ENCODE assay signal across 6 cellular contexts in the genomic region with DNA sequence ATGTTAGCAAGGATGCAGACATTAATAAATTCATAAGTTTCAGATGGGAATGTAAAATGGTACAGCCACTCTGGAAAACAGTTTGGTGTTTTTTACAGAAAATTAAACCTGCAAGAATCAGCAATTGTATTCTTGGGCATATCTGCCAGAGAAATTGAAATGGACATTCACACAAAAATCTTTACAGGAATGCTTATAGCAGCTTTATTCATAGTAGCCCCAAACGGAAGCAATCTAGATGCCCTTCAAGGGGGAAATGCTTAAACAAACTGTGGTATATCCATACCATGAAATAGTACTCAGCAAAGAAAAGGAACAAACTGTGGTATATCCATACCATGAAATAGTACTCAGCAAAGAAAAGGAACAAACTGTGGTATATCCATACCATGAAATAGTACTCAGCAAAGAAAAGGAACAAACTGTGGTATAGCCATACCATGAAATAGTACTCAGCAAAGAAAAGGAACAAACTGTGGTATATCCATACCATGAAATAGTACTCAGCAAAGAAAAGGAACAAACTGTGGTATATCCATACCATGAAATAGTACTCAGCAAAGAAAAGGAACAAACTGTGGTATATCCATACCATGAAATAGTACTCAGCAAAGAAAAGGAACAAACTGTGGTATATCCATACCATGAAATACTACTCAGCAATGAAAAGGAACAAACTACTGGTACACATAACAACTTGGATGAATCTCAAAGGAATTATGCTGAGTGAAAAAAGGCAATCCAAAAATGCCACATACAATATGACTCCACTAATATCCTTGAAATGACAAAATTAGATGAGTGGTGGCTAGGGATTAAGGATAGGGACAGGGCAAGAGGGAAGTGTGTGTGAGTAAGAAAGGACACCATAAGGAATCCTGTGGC.
DNase-seq lines count a peak whose midpoint lies in the region; ATAC-seq, FAIRE-seq and TF ChIP-seq lines count a peak whose summit lies in the region.
"Not testable (repeated sequence)": the region's sequence is repeated elsewhere in the genome, so short reads cannot be mapped to it uniquely, and the experiment has no call there.

No MANE protein-coding gene starts in this region.

- POLR2A ChIA-PET in HEK293 (lab: Yijun Ruan, JAX); HepG2 (lab: Yijun Ruan, JAX): not testable (repeated sequence)
- POLR2A ChIA-PET in GM12878 (lab: Charles Lee) (interaction anchor here (2.6 kb wide), 1 partner anchor 8 kb away, joined by 11 read pairs; no protein-coding TSS in a partner anchor), H1 (lab: Charles Lee; ENCODE audit: partially characterized antibody) (interaction anchor here (1.6 kb wide), 1 partner anchor 33 kb away, joined by 4 read pairs; no protein-coding TSS in a partner anchor)

- H4K91ac ChIP-seq in H1 (replicated peaks; ENCODE audit: insufficient read length, low read length) = not testable (repeated sequence)

- not testable (repeated sequence) for H4K8ac ChIP-seq in H1 (ENCODE audit: extremely low read depth, insufficient read depth, low read length)

- not testable (repeated sequence) for H2BK5ac ChIP-seq in H1 (ENCODE audit: low read depth, low read length)

- intact Hi-C loops in GM12878 (cut with micrococcal nuclease; ENCODE audit: unreplicated experiment); HepG2 (cut with micrococcal nuclease; ENCODE audit: unreplicated experiment): not testable (repeated sequence)

- WGBS in GM12878 (ENCODE audit: insufficient coverage, insufficient replicate concordance, low lambda C conversion rate, missing lambda C conversion rate) = 94% methylated on average over 1 of the region's 1 CpG
- 84% methylated on average over 1 of the region's 1 CpG; no CpG with 5 or more reads in 1 of the 2 experiments for WGBS in H1 (ENCODE audit: extremely low coverage in 1 of 2, insufficient coverage in 1 of 2, insufficient read length in 1 of 2, insufficient replicate concordance in 2 of 2, low coverage in 1 of 2, low lambda C conversion rate in 2 of 2, missing lambda C conversion rate in 1 of 2), 2 experiments
- 14% methylated on average over 1 of the region's 1 CpG for WGBS in HepG2 (ENCODE audit: low lambda C conversion rate)

- H3K4me2 ChIP-seq in GM12878 (ENCODE audit: control insufficient read depth, insufficient read depth); H1 (ENCODE audit: insufficient read depth in 1 of 2, low read depth in 2 of 2, low read length in 2 of 2); HepG2 (ENCODE audit: low read depth, low read length): not testable (repeated sequence)

- not testable (repeated sequence) for DNase-seq in GM12878 (ENCODE audit: low read depth, low spot score); H1 (ENCODE audit: low read depth in 1 of 2, low spot score in 2 of 2); HepG2 (ENCODE audit: low spot score)

- H2BK20ac ChIP-seq in H1 (ENCODE audit: low read length) = not testable (repeated sequence)

- not testable (repeated sequence) for H3K79me1 ChIP-seq in H1 (ENCODE audit: low read depth, low read length)

- not testable (repeated sequence) for H3K56ac ChIP-seq in H1 (replicated peaks; ENCODE audit: insufficient read length, low read depth, low read length)

- TF ChIP-seq RAD21 in GM12878 (IDR thresholded peaks at IDR 0.05; ENCODE audit: insufficient read depth, low read depth, low read length); H1 (IDR thresholded peaks at IDR 0.05 in 1 of 2, conservative IDR thresholded peaks at IDR 0.05 in 1 of 2; ENCODE audit: low read depth in 2 of 2, low read length in 2 of 2); HepG2 (CRISPR knock-in tag; IDR thresholded peaks at IDR 0.05): not testable (repeated sequence)

- not testable (repeated sequence) for H3K27ac ChIP-seq in HEK293 (ENCODE audit: extremely low read depth, low read depth, low read length); HUES6 (ENCODE audit: low read depth, low read length); GM12878 (ENCODE audit: control insufficient read depth, insufficient read depth); H1 (ENCODE audit: low read depth, low read length); HepG2 (ENCODE audit: extremely low read length, insufficient read depth, low read length)

- TF ChIP-seq POLR2A in GM12878 (IDR thresholded peaks at IDR 0.05; ENCODE audit: low read depth, low read length); H1 (IDR thresholded peaks at IDR 0.05; ENCODE audit: control extremely low read depth in 1 of 2, low read depth in 2 of 2, low read length in 2 of 2); HepG2 (IDR thresholded peaks at IDR 0.05; ENCODE audit: insufficient read depth in 1 of 2, low read depth in 2 of 2, low read length in 2 of 2): not testable (repeated sequence)

- H3K27me3 ChIP-seq in HUES6 (ENCODE audit: control insufficient read depth, insufficient read depth, low read length); GM12878 (replicated peaks in 1 of 2; ENCODE audit: control insufficient read depth in 2 of 2, insufficient read depth in 2 of 2, low read length in 1 of 2); H1 (replicated peaks in 1 of 4; ENCODE audit: control insufficient read depth in 3 of 4, extremely low read depth in 1 of 4, insufficient read depth in 3 of 4, low read length in 3 of 4); HepG2 (ENCODE audit: control insufficient read depth in 1 of 2, insufficient read depth in 2 of 2, low read length in 2 of 2): not testable (repeated sequence)

- RAD21 ChIA-PET in GM12878 (lab: Charles Lee; ENCODE audit: unreplicated experiment) = interaction anchor here (2.0 kb wide), 1 partner anchor 9 kb away, joined by 6 read pairs; no protein-coding TSS in a partner anchor

- not testable (repeated sequence) for H3K4ac ChIP-seq in H1 (replicated peaks; ENCODE audit: insufficient read length, low read depth, low read length)

- not testable (repeated sequence) for H3K23me2 ChIP-seq in H1 (ENCODE audit: low read depth, low read length)

- H2AFZ ChIP-seq in GM12878 (ENCODE audit: control insufficient read depth, low read depth, low read length); H1 (ENCODE audit: low read length); HepG2 (ENCODE audit: low read length): not testable (repeated sequence)

- H3K14ac ChIP-seq in H1 (ENCODE audit: insufficient read length) = not testable (repeated sequence)

- H3K9me3 ChIP-seq in HEK293 (ENCODE audit: control insufficient read depth, insufficient read depth, low read depth, low read length); GM12878 (replicated peaks; ENCODE audit: control insufficient read depth, insufficient read depth, low read length): not testable (repeated sequence)
- H3K9me3 ChIP-seq in HUES6 (ENCODE audit: control insufficient read depth, insufficient read depth, low read depth, low read length) (peaks cover 70% of the 10 kb centered on the region), H1 (ENCODE audit: insufficient read depth in 2 of 2, low read depth in 1 of 2, low read length in 1 of 2) (peaks cover 26 to 30% of the 10 kb centered on the region in 2 experiments), HepG2 (ENCODE audit: low read length) (peaks cover 21% of the 10 kb centered on the region)

- not testable (repeated sequence) for H3K23ac ChIP-seq in H1 (ENCODE audit: insufficient read length)

- not testable (repeated sequence) for ATAC-seq in SK-N-SH treated with all-trans-retinoic acid at 6 μM for 48 hours, GM12878, HepG2

- not testable (repeated sequence) for H2AK5ac ChIP-seq in H1 (ENCODE audit: low read depth, low read length)

- H4K5ac ChIP-seq in H1 (ENCODE audit: insufficient read length, low read depth, low read length) = not testable (repeated sequence)

- not testable (repeated sequence) for H2BK12ac ChIP-seq in H1 (ENCODE audit: low read depth, low read length)

- CTCF ChIA-PET in HEK293 (lab: Yijun Ruan, JAX); HepG2 (lab: Yijun Ruan, JAX; ENCODE audit: low intra/inter-chr PET ratio, low total read pairs): not testable (repeated sequence)
- CTCF ChIA-PET in GM12878 (lab: Yijun Ruan, JAX) = interaction anchor here (0.7 kb wide), 1 partner anchor 23 kb away, joined by 3 read pairs; no protein-coding TSS in a partner anchor
- CTCF ChIA-PET in H1 (lab: Charles Lee; ENCODE audit: partially characterized antibody) = interaction anchor here (0.6 kb wide), 1 partner anchor 690 kb away, joined by 3 read pairs; no protein-coding TSS in a partner anchor

- H4K20me1 ChIP-seq in GM12878 (ENCODE audit: control insufficient read depth, insufficient read depth); H1 (replicated peaks in 1 of 2; ENCODE audit: control insufficient read depth in 1 of 2, insufficient read depth in 2 of 2, low read length in 2 of 2); HepG2 (ENCODE audit: insufficient read depth, low read length): not testable (repeated sequence)

- TF ChIP-seq CTCF in HEK293 (tag by site-specific recombination; IDR thresholded peaks at IDR 0.05); GM12878 (IDR thresholded peaks at IDR 0.05 in 2 of 3, conservative IDR thresholded peaks at IDR 0.05 in 1 of 3; ENCODE audit: control insufficient read depth in 2 of 3, extremely low read depth in 1 of 3, insufficient read depth in 1 of 3, low read depth in 3 of 3, low read length in 3 of 3); H1 (IDR thresholded peaks at IDR 0.05; ENCODE audit: control extremely low read depth in 1 of 3, insufficient read depth in 1 of 3, low read depth in 1 of 3, low read length in 3 of 3); HepG2 (CRISPR knock-in tag; IDR thresholded peaks at IDR 0.05): not testable (repeated sequence)

- not testable (repeated sequence) for H2BK120ac ChIP-seq in H1 (replicated peaks; ENCODE audit: low read depth, low read length)

- not testable (repeated sequence) for FAIRE-seq in GM12878 (lab: Jason Lieb, UNC); H1 (lab: Jason Lieb, UNC); HepG2 (lab: Jason Lieb, UNC)

- not testable (repeated sequence) for H3K4me1 ChIP-seq in HEK293 (ENCODE audit: control insufficient read depth, insufficient read depth, low read length); HUES6 (ENCODE audit: control insufficient read depth, insufficient read depth, low read length); H1 (replicated peaks in 1 of 4; ENCODE audit: control insufficient read depth in 3 of 4, insufficient read depth in 4 of 4, low read length in 3 of 4); HepG2 (ENCODE audit: insufficient read depth, low read length)
- H3K4me1 ChIP-seq in GM12878 (ENCODE audit: control insufficient read depth, insufficient read depth, low read length) = peaks cover 12% of the 10 kb centered on the region; the same call in 1 of the 2 replicates

- not testable (repeated sequence) for H2BK15ac ChIP-seq in H1 (ENCODE audit: low read length)

- H3K18ac ChIP-seq in H1 (ENCODE audit: extremely low read depth, low read length) = not testable (repeated sequence)

- SMC1A ChIA-PET in GM12878 (lab: Charles Lee; ENCODE audit: uncharacterized antibody, unreplicated experiment) = interaction anchor here (0.8 to 2.6 kb wide), 3 partner anchors 8 to 68 kb away, joined by 3 to 18 read pairs (median 4); no protein-coding TSS in a partner anchor

- H3K9ac ChIP-seq in HUES6 (ENCODE audit: low read length); GM12878 (ENCODE audit: control insufficient read depth, insufficient read depth, low read length); H1 (replicated peaks in 1 of 4; ENCODE audit: extremely low read depth in 1 of 4, low read depth in 3 of 4, low read length in 3 of 4); HepG2 (ENCODE audit: insufficient read depth, low read depth, low read length): not testable (repeated sequence)

- not testable (repeated sequence) for BruUV-seq in GM12878 (replicated peaks; lab: Mats Ljungman, UMichigan); HepG2 (replicated peaks; lab: Mats Ljungman, UMichigan)

- in situ Hi-C loops in GM12878 (cut with MboI); HepG2 (cut with HindIII; ENCODE audit: extremely low pct_ligation_motif_present, low pct_unique_long_range_greater_than_20kb): not testable (repeated sequence)

- H3K79me2 ChIP-seq in GM12878 (ENCODE audit: control insufficient read depth, insufficient read depth, low read length); H1 (ENCODE audit: control insufficient read depth in 1 of 2, insufficient read depth in 2 of 2, low read length in 2 of 2); HepG2 (ENCODE audit: insufficient read depth, low read length): not testable (repeated sequence)

- not testable (repeated sequence) for H3K4me3 ChIP-seq in HEK293 (ENCODE audit: low read depth, low read length); GM12878; HepG2 (replicated peaks in 1 of 3; ENCODE audit: insufficient read depth in 1 of 3, low read depth in 2 of 3, low read length in 3 of 3)
- H3K4me3 ChIP-seq in HUES6 (ENCODE audit: low read depth, low read length) (0 out of 2 replicates have a peak overlapping the region, but pooled peaks have one; percentile 13), H1 (ENCODE audit: extremely low read depth in 1 of 4, insufficient read depth in 2 of 4, low read depth in 3 of 4, low read length in 4 of 4) (peak overlapping the region in 1 of 4 experiments; percentile 39; a peak in 1 of 8 replicates)

- not testable (repeated sequence) for TF ChIP-seq EP300 in GM12878 (IDR thresholded peaks at IDR 0.05; ENCODE audit: borderline replicate concordance in 1 of 2, control insufficient read depth in 1 of 2, low read depth in 2 of 2, low read length in 2 of 2); H1 (IDR thresholded peaks at IDR 0.05; ENCODE audit: borderline replicate concordance in 1 of 2, low read depth in 2 of 2, low read length in 2 of 2); HepG2 (IDR thresholded peaks at IDR 0.05; ENCODE audit: low read depth in 2 of 2, low read length in 2 of 2); HepG2 (CRISPR knock-in tag; IDR thresholded peaks at IDR 0.05; ENCODE audit: borderline replicate concordance)

- H3K36me3 ChIP-seq in HEK293 (ENCODE audit: control insufficient read depth in 2 of 2, insufficient read depth in 1 of 2, low read length in 2 of 2); HUES6 (ENCODE audit: control insufficient read depth, insufficient read depth, low read length); GM12878 (ENCODE audit: control insufficient read depth in 2 of 2, insufficient read depth in 2 of 2, low read length in 1 of 2); H1 (ENCODE audit: control insufficient read depth in 2 of 4, insufficient read depth in 4 of 4, low read length in 3 of 4); HepG2 (replicated peaks in 1 of 2; ENCODE audit: control insufficient read depth in 1 of 2, insufficient read depth in 2 of 2, low read length in 2 of 2): not testable (repeated sequence)
